Comparison of ENCODE assay signal across 24 cellular contexts in the genomic region with DNA sequence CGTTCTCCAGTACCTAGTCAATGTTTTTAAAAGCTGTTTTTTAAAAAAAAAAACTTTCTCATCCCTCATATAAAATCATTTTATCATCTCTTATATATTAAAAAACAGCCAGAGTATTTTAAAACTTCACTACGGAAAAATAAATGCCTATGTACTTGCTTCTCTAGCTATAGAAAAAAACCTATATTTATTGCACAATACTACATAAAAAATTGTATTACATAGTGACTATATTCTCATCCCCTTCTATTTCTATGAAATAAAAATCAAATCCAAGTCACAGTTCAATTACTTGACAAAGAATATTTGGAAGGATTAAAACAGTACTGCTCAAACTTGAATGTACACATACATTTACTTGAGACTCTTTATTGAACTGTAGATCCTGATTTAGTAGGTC.
"Had no signal": no experiment of that assay in that cellular context is flagged by ENCODE, and none has a peak within 500 bp of the region (broad histone marks: within the 10 kb centered on the region; RNA-seq: fewer than 3 reads in every experiment).

No MANE protein-coding gene starts in this region.

- DNase-seq: activated CD4-positive, alpha-beta memory T cell treated with anti-CD3 and anti-CD28 coated beads, Interleukin-2, amount 10 ng/mL, durations not matched to agents 7 days and 5 days; activated CD4-positive, alpha-beta T cell treated with anti-CD3 and anti-CD28 coated beads, Interleukin-2, amount 10 ng/mL, durations not matched to agents 24 days and 14 days; activated CD4-positive, CD25-positive, alpha-beta regulatory T cell treated with anti-CD3 and anti-CD28 coated beads, Interleukin-2, amount 50 U/mL, for 72 hours; activated naive CD4-positive, alpha-beta T cell; activated T-cell treated with anti-CD3 and anti-CD28 coated beads, Interleukin-2, amount 50 U/mL, for 48 hours; anterior cingulate cortex; body of pancreas; dermis blood vessel endothelial cell; effector CD4-positive, alpha-beta T cell; foreskin keratinocyte; left cardiac atrium; mammary epithelial cell; stimulated activated CD4-positive, alpha-beta T cell treated with anti-CD3 and anti-CD28 coated beads, Interleukin-15, amount 100 ng/mL, for 24 hours; stimulated activated CD4-positive, alpha-beta T cell treated with anti-CD3 and anti-CD28 coated beads, Interleukin-2, amount 100 ng/mL, for 24 hours; stimulated activated naive B cell treated with anti-CD40 and anti-IgM and Interleukin-4, amounts not matched to agents 10 μg/mL and 1 μg/mL and 100 μg/mL, for 72 hours; stomach; T-helper 2 cell; thyroid gland; upper lobe of right lung had no signal

- H3K27me3 Mint-ChIP-seq: activated CD4-positive, alpha-beta memory T cell treated with anti-CD3 and anti-CD28 coated beads, Interleukin-2, amount 10 ng/mL, durations not matched to agents 7 days and 5 days; activated CD4-positive, alpha-beta T cell treated with anti-CD3 and anti-CD28 coated beads, Interleukin-2, amount 10 ng/mL, durations not matched to agents 24 days and 14 days; stimulated activated naive B cell treated with anti-CD40 and anti-IgM and Interleukin-4, amounts not matched to agents 10 μg/mL and 1 μg/mL and 100 μg/mL, for 72 hours had no signal

- H3K27ac ChIP-seq: body of pancreas, foreskin keratinocyte, stomach, thyroid gland, upper lobe of right lung had no signal

- ATAC-seq: activated naive CD4-positive, alpha-beta T cell treated with anti-CD3 and anti-CD28 coated beads, Interleukin-2, amount 50 U/mL, for 72 hours; body of pancreas; foreskin keratinocyte; left cardiac atrium; stimulated activated naive B cell treated with anti-CD40 and anti-IgM and Interleukin-4, amounts not matched to agents 10 μg/mL and 1 μg/mL and 100 μg/mL, for 72 hours; upper lobe of right lung had no signal

- H3K4me3 ChIP-seq: body of pancreas, esophagus muscularis mucosa, stomach, thyroid gland, upper lobe of right lung had no signal

- H3K4me3 Mint-ChIP-seq: activated CD4-positive, alpha-beta memory T cell treated with anti-CD3 and anti-CD28 coated beads, Interleukin-2, amount 10 ng/mL, durations not matched to agents 7 days and 5 days; activated CD4-positive, alpha-beta T cell treated with anti-CD3 and anti-CD28 coated beads, Interleukin-2, amount 10 ng/mL, durations not matched to agents 24 days and 14 days; nephron; stimulated activated naive B cell treated with anti-CD40 and anti-IgM and Interleukin-4, amounts not matched to agents 10 μg/mL and 1 μg/mL and 100 μg/mL, for 72 hours had no signal

- FAIRE-seq: colon, keratinocyte had no signal

- H3K27ac Mint-ChIP-seq: activated CD4-positive, alpha-beta memory T cell treated with anti-CD3 and anti-CD28 coated beads, Interleukin-2, amount 10 ng/mL, durations not matched to agents 7 days and 5 days; activated CD4-positive, alpha-beta T cell treated with anti-CD3 and anti-CD28 coated beads, Interleukin-2, amount 10 ng/mL, durations not matched to agents 24 days and 14 days; activated naive CD4-positive, alpha-beta T cell treated with anti-CD3 and anti-CD28 coated beads, Interleukin-2, amount 50 U/mL, for 72 hours; nephron; stimulated activated naive B cell treated with anti-CD40 and anti-IgM and Interleukin-4, amounts not matched to agents 10 μg/mL and 1 μg/mL and 100 μg/mL, for 72 hours had no signal

- H3K9me3 Mint-ChIP-seq: activated naive CD4-positive, alpha-beta T cell treated with anti-CD3 and anti-CD28 coated beads, Interleukin-2, amount 50 U/mL, for 72 hours; nephron; stimulated activated naive B cell treated with anti-CD40 and anti-IgM and Interleukin-4, amounts not matched to agents 10 μg/mL and 1 μg/mL and 100 μg/mL, for 72 hours had no signal

- H3K27me3 ChIP-seq: body of pancreas, esophagus muscularis mucosa, foreskin keratinocyte, stomach, thyroid gland, upper lobe of right lung had no signal

- H3K9me3 ChIP-seq: body of pancreas, esophagus muscularis mucosa, thyroid gland, upper lobe of right lung had no signal

- H3K36me3 ChIP-seq: thyroid gland had no signal
